In genomic region chr5:4879693-4880303, GRCh38 we compare ENCODE assay signal across 9 cellular contexts.
A peak's percentile ranks its signal among the peaks of the same experiment; 100 is the strongest.
DNase-seq lines count a peak whose midpoint lies in the region; ATAC-seq and TF ChIP-seq lines count a peak whose summit lies in the region.
"Had no signal": no experiment of that assay in that cellular context is flagged by ENCODE, and none has a peak within 500 bp of the region (broad histone marks: within the 10 kb centered on the region; RNA-seq: fewer than 3 reads in every experiment).

No MANE protein-coding gene starts in this region.

- H3K27ac ChIP-seq in HEK293 (ENCODE audit: extremely low read depth, low read depth, low read length) (no peak overlapping the region), dorsolateral prefrontal cortex (no peak overlapping the region)

- H3K4me3 Mint-ChIP-seq in activated T-cell treated with anti-CD3 and anti-CD28 coated beads, Interleukin-2, amount 50 U/mL, for 4 hours: no peak overlapping the region
- H3K4me3 Mint-ChIP-seq in T-helper 2 cell treated with Interferon-gamma antibody and Interleukin-4, amounts not matched to agents 5 μg/mL and 100 μg/mL, for 36 hours: no peak overlapping the region
- no peak overlapping the region for H3K4me3 Mint-ChIP-seq in stimulated activated naive CD8-positive, alpha-beta T cell treated with anti-CD3 and anti-CD28 coated beads, Interleukin-15, amount 100 ng/mL, for 72 hours
- H3K4me3 Mint-ChIP-seq: immature natural killer cell had no signal

- H3K27ac Mint-ChIP-seq in T-helper 2 cell treated with Interferon-gamma antibody and Interleukin-4, amounts not matched to agents 5 μg/mL and 100 μg/mL, for 36 hours: no peak overlapping the region
- no peak overlapping the region for H3K27ac Mint-ChIP-seq in stimulated activated naive CD8-positive, alpha-beta T cell treated with anti-CD3 and anti-CD28 coated beads, Interleukin-15, amount 100 ng/mL, for 72 hours
- H3K27ac Mint-ChIP-seq: immature natural killer cell had no signal

- no peaks in the 10 kb centered on the region for H3K9me3 ChIP-seq in HEK293 (ENCODE audit: control insufficient read depth, insufficient read depth, low read depth, low read length)

- H3K27me3 Mint-ChIP-seq in activated T-cell treated with anti-CD3 and anti-CD28 coated beads, Interleukin-2, amount 50 U/mL, for 4 hours (ENCODE audit: low read depth): no peaks in the 10 kb centered on the region
- H3K27me3 Mint-ChIP-seq in T-helper 2 cell treated with Interferon-gamma antibody and Interleukin-4, amounts not matched to agents 5 μg/mL and 100 μg/mL, for 36 hours (ENCODE audit: low read depth): no peaks in the 10 kb centered on the region
- no peaks in the 10 kb centered on the region for H3K27me3 Mint-ChIP-seq in stimulated activated naive CD8-positive, alpha-beta T cell treated with anti-CD3 and anti-CD28 coated beads, Interleukin-15, amount 100 ng/mL, for 72 hours

- no peaks in the 10 kb centered on the region for H3K9me3 Mint-ChIP-seq in activated T-cell treated with anti-CD3 and anti-CD28 coated beads, Interleukin-2, amount 50 U/mL, for 4 hours
- H3K9me3 Mint-ChIP-seq in T-helper 2 cell treated with Interferon-gamma antibody and Interleukin-4, amounts not matched to agents 5 μg/mL and 100 μg/mL, for 36 hours: no peaks in the 10 kb centered on the region
- peaks cover 0 to 8% of the 10 kb centered on the region in 2 donors for H3K9me3 Mint-ChIP-seq in stimulated activated naive CD8-positive, alpha-beta T cell treated with anti-CD3 and anti-CD28 coated beads, Interleukin-15, amount 100 ng/mL, for 72 hours

- CTCF ChIA-PET in HEK293 (lab: Yijun Ruan, JAX): interaction anchor here (0.6 to 5.9 kb wide), 38 partner anchors 8 to 1823 kb away, joined by 3 to 111 read pairs (median 4); partner anchors contain the start of genes ADAMTS16 and ICE1

- H3K4me1 ChIP-seq in HEK293 (ENCODE audit: control insufficient read depth, insufficient read depth, low read length): no peaks in the 10 kb centered on the region

- peak; percentile 24 for DNase-seq in activated T-cell treated with anti-CD3 and anti-CD28 coated beads for 24 hours (ENCODE audit: low read depth)
- DNase-seq in activated T-cell treated with anti-CD3 and anti-CD28 coated beads, Interleukin-2, amount 50 U/mL, for 4 hours: no peak
- DNase-seq in NAMALWA (ENCODE audit: low spot score): peak; percentile 88
- DNase-seq in T-helper 2 cell treated with Interferon-gamma antibody and Interleukin-4, amounts not matched to agents 5 μg/mL and 100 μg/mL, for 36 hours (ENCODE audit: low spot score): peak; percentile 18
- peak; percentile 65 to 90 (median 86) for DNase-seq in dorsolateral prefrontal cortex
- DNase-seq in lung microvascular endothelial cell (ENCODE audit: low read depth in 2 of 2): peak; percentile 65 to 80
- DNase-seq in stimulated activated naive CD8-positive, alpha-beta T cell treated with anti-CD3 and anti-CD28 coated beads, Interleukin-15, amount 100 ng/mL, for 72 hours: peak; percentile 17 to 48

- no peaks in the 10 kb centered on the region for H3K27me3 ChIP-seq in dorsolateral prefrontal cortex

- H3K36me3 Mint-ChIP-seq in activated T-cell treated with anti-CD3 and anti-CD28 coated beads, Interleukin-2, amount 50 U/mL, for 4 hours (ENCODE audit: insufficient read depth): no peaks in the 10 kb centered on the region
- no peaks in the 10 kb centered on the region for H3K36me3 Mint-ChIP-seq in T-helper 2 cell treated with Interferon-gamma antibody and Interleukin-4, amounts not matched to agents 5 μg/mL and 100 μg/mL, for 36 hours (ENCODE audit: low read depth)
- H3K36me3 Mint-ChIP-seq: immature natural killer cell had no signal

- POLR2A ChIA-PET in HEK293 (lab: Yijun Ruan, JAX): no interaction called here

- intact Hi-C loops in dorsolateral prefrontal cortex (cut with DNase I): loop anchor here (2.0 to 10.0 kb wide), 6 partner anchors 63 to 545 kb away; partner anchors contain the start of genes ADAMTS16 (in 1 of the 2) and ICE1 (in 1 of the 2)

- H3K36me3 ChIP-seq in HEK293 (ENCODE audit: control insufficient read depth in 2 of 2, insufficient read depth in 1 of 2, low read length in 2 of 2): no peaks in the 10 kb centered on the region

- ATAC-seq in activated T-cell treated with anti-CD3 and anti-CD28 coated beads, Interleukin-2, amount 50 U/mL, for 4 hours: no peak
- ATAC-seq in stimulated activated naive CD8-positive, alpha-beta T cell treated with anti-CD3 and anti-CD28 coated beads, Interleukin-15, amount 100 ng/mL, for 72 hours: peak; percentile 44

- no peaks in the 10 kb centered on the region for H3K4me1 Mint-ChIP-seq in activated T-cell treated with anti-CD3 and anti-CD28 coated beads, Interleukin-2, amount 50 U/mL, for 4 hours (ENCODE audit: low read depth)
- no peaks in the 10 kb centered on the region for H3K4me1 Mint-ChIP-seq in T-helper 2 cell treated with Interferon-gamma antibody and Interleukin-4, amounts not matched to agents 5 μg/mL and 100 μg/mL, for 36 hours (ENCODE audit: low read depth)
- H3K4me1 Mint-ChIP-seq in stimulated activated naive CD8-positive, alpha-beta T cell treated with anti-CD3 and anti-CD28 coated beads, Interleukin-15, amount 100 ng/mL, for 72 hours: no peaks in the 10 kb centered on the region
- H3K4me1 Mint-ChIP-seq: immature natural killer cell had no signal

- H3K4me3 ChIP-seq in HEK293 (ENCODE audit: low read depth, low read length): no peak overlapping the region
- no peak overlapping the region for H3K4me3 ChIP-seq in dorsolateral prefrontal cortex

- TF ChIP-seq CTCF in HEK293 (tag by site-specific recombination; IDR thresholded peaks at IDR 0.05) (peak; percentile 89), dorsolateral prefrontal cortex (IDR thresholded peaks at IDR 0.05 in 54 of 56, conservative IDR thresholded peaks at IDR 0.05 in 2 of 56; ENCODE audit: low read depth in 1 of 56, partially characterized antibody in 56 of 56) (peak; percentile 70 to 98 (median 92))

TF ChIP-seq in HEK293, 187 proteins besides CTCF, POLR2A, EP300 and RAD21:
- TF ChIP-seq ZNF654 (tag by site-specific recombination; IDR thresholded peaks at IDR 0.05; ENCODE audit: low read depth): peak; percentile 97
- TF ChIP-seq ZNF146 (tag by site-specific recombination; IDR thresholded peaks at IDR 0.05): no peak
- TF ChIP-seq, protein P1, sequence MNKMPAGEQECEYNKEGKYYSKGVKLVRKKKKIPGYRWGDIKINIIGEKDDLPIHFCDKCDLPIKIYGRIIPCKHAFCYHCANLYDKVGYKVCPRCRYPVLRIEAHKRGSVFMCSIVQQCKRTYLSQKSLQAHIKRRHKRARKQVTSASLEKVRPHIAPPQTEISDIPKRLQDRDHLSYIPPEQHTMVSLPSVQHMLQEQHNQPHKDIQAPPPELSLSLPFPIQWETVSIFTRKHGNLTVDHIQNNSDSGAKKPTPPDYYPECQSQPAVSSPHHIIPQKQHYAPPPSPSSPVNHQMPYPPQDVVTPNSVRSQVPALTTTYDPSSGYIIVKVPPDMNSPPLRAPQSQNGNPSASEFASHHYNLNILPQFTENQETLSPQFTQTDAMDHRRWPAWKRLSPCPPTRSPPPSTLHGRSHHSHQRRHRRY (tag by site-specific recombination; IDR thresholded peaks at IDR 0.05): no peak
